Comparison of ENCODE assay signal across 8 cellular contexts in the genomic region with DNA sequence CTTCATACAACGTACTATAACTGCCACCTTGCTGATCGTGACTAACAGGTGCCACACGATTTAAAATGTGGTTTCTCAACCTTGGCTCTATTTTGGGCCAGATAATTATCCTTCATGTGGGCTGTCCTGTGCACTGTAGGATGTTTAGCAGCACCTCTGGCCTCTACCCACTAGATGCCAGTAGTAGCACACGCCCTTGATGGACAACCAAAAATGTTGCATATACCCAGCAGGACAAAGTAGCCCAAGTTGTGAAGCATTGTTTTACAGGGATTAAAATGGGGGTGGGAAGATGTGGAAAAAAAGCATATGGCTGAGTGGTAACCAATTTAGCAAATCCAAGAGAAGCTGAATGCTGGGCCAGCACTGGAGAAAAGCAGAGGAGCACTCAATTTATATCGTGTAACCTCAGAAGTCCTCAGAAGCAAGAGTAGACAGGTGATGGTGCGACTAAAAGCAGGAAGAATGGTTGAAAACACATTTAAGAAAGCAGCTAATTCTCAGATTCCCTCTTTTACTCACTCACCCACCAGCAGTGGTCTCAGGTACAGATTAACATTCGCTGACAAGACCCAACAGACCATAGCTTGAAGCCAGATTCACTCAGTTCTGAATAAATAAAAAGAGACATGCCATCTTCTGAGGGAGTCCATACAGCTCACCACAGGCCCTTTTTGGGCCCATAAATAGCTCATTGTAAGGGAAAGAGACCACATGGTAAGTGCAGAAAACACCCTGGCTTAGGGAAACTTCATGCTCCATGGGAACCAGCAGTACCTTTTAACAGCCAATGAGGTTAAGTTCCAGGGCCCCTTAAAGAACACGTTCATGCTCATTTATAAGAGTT. TPM values are rescaled to one million over a fixed set of nuclear protein-coding genes. Genes with fewer than 3 reads are reported as not detected.
DNase-seq lines count a peak whose midpoint lies in the region; ATAC-seq and TF ChIP-seq lines count a peak whose summit lies in the region.

No MANE protein-coding gene starts in this region.

- H3K9me3 ChIP-seq in Panc1 (ENCODE audit: control insufficient read depth, insufficient read depth, low read depth, low read length), result no peaks in the 10 kb centered on the region

- no TSS peak for BruUV-seq in Panc1 (replicated peaks; lab: Mats Ljungman, UMichigan)

- H3K36me3 Mint-ChIP-seq in glutamatergic neuron (ENCODE audit: unreplicated experiment), result no peaks in the 10 kb centered on the region

- in situ Hi-C loops in Panc1 (cut with HindIII; ENCODE audit: low pct_unique_long_range_greater_than_20kb, low sequenced_read_pairs), result no loop called here

- DNase-seq in Panc1 (ENCODE audit: low read depth, low spot score), result peak; percentile 45
- peak; percentile 45 for DNase-seq in activated naive CD4-positive, alpha-beta T cell treated with Interleukin-2 at 50 U/mL for 16 hours
- no peak for DNase-seq in left cardiac atrium
- peak; percentile 16 to 17 for DNase-seq in stimulated activated CD4-positive, alpha-beta T cell treated with anti-CD3 and anti-CD28 coated beads, Interleukin-15, amount 100 ng/mL, for 1 hour (ENCODE audit: low read depth in 1 of 2, low spot score in 1 of 2)
- DNase-seq in glutamatergic neuron, result no peak
- DNase-seq in OCI-M2 (lab: John Stamatoyannopoulos, UW; ENCODE audit: unreplicated experiment), result no peak

- no peak overlapping the region for H3K4me3 Mint-ChIP-seq in glutamatergic neuron (ENCODE audit: unreplicated experiment)

- no peak overlapping the region for H3K27ac ChIP-seq in Panc1 (ENCODE audit: low read length)

- ATAC-seq in HG02588 (IDR thresholded peaks at IDR 0.05; ENCODE audit: unreplicated experiment), result peak; percentile 47
- peak; percentile 88 for ATAC-seq in Panc1
- ATAC-seq in left cardiac atrium, result peak; percentile 84 to 92

- H3K4me1 Mint-ChIP-seq in glutamatergic neuron (ENCODE audit: low read depth, unreplicated experiment), result no peaks in the 10 kb centered on the region

- H3K36me3 ChIP-seq in Panc1 (ENCODE audit: control insufficient read depth, insufficient read depth, low read length), result no peaks in the 10 kb centered on the region

- TF ChIP-seq CTCF in GM12873 (IDR thresholded peaks at IDR 0.05; ENCODE audit: insufficient read depth, low read depth, low read length, missing control alignments) (peak; percentile 90), Panc1 (IDR thresholded peaks at IDR 0.05) (peak; percentile 81), glutamatergic neuron (IDR thresholded peaks at IDR 0.05; ENCODE audit: partially characterized antibody, unreplicated experiment) (no peak)

- POLR2A ChIA-PET in Panc1 (lab: Charles Lee), result no interaction called here

- no peaks in the 10 kb centered on the region for H3K4me1 ChIP-seq in Panc1 (ENCODE audit: control insufficient read depth, insufficient read depth, low read length)

- no peak overlapping the region for H3K4me3 ChIP-seq in Panc1 (ENCODE audit: low read depth in 2 of 2, low read length in 2 of 2)

- intact Hi-C loops in Panc1 (cut with micrococcal nuclease; ENCODE audit: unreplicated experiment) (loop anchor here (1.0 kb wide), 2 partner anchors 167 to 328 kb away; no protein-coding TSS in a partner anchor), left cardiac atrium (cut with DNase I) (loop anchor here (2.0 to 10.0 kb wide), 3 partner anchors 330 to 430 kb away; no protein-coding TSS in a partner anchor)

- H3K9me3 Mint-ChIP-seq in glutamatergic neuron (ENCODE audit: unreplicated experiment), result no peaks in the 10 kb centered on the region

- H3K27me3 ChIP-seq in Panc1 (ENCODE audit: control insufficient read depth, insufficient read depth, low read length), result no peaks in the 10 kb centered on the region

- CTCF ChIA-PET in Panc1 (lab: Charles Lee), result interaction anchor here (0.6 kb wide), 2 partner anchors 160 to 300 kb away, joined by 3 to 4 read pairs; no protein-coding TSS in a partner anchor

- H3K27me3 Mint-ChIP-seq in glutamatergic neuron (ENCODE audit: unreplicated experiment), result no peaks in the 10 kb centered on the region

- no peak overlapping the region for H3K27ac Mint-ChIP-seq in glutamatergic neuron (ENCODE audit: unreplicated experiment)

RNA-seq across cellular contexts. Expression of gene RAPH1, which starts 50.6 kb away (rescaled TPM):
- total RNA-seq in Panc1 (2021; ENCODE audit: unreplicated experiment), result 31.4 TPM
- polyA plus RNA-seq in Panc1 (2012; ENCODE audit: insufficient read length), result 4.4 TPM
- 10 to 100 TPM; 17.8 to 39.3 TPM for total RNA-seq in left cardiac atrium
- 56.9 TPM for total RNA-seq in glutamatergic neuron (ENCODE audit: unreplicated experiment)

Comparison
In these comparisons a context has a peak if more than half of its experiments do, and no peak if none do; other contexts are left out.
1. DNase-seq: peak in Panc1 (single experiment), activated naive CD4-positive, alpha-beta T cell treated with Interleukin-2 at 50 U/mL for 16 hours (single experiment) and stimulated activated CD4-positive, alpha-beta T cell treated with anti-CD3 and anti-CD28 coated beads, Interleukin-15, amount 100 ng/mL, for 1 hour (2 of 2); none in left cardiac atrium (single experiment), glutamatergic neuron (single experiment) and OCI-M2 (single experiment).
2. Peak in every context shown above with its lines, with median percentiles within 50 percentile points of each other: ATAC-seq.